ENCODE assay signal across 1 cellular context in genomic region chr9:114503009-114503408, GRCh38.
A peak's percentile ranks its signal among the peaks of the same experiment; 100 is the strongest.
TF ChIP-seq lines count a peak whose summit lies in the region.

No MANE protein-coding gene starts in this region.

TF ChIP-seq in HepG2, 621 proteins besides CTCF, POLR2A, EP300 and RAD21 (continued from another document and continues in another):
- TF ChIP-seq LRRFIP1 (CRISPR knock-in tag; conservative IDR thresholded peaks at IDR 0.05) (no peak), JARID2 (CRISPR knock-in tag; IDR thresholded peaks at IDR 0.05; ENCODE audit: insufficient replicate concordance) (no peak), HNF4A (CRISPR knock-in tag; IDR thresholded peaks at IDR 0.05) (0 out of 2 replicates have a peak, but pooled peaks have one; percentile 6), ZNF124 (CRISPR knock-in tag; IDR thresholded peaks at IDR 0.05) (no peak), PHF8 (CRISPR knock-in tag; IDR thresholded peaks at IDR 0.05) (peak; percentile 42), ZFX (CRISPR knock-in tag; IDR thresholded peaks at IDR 0.05; ENCODE audit: low read depth) (peak; percentile 80), ZFY (CRISPR knock-in tag; IDR thresholded peaks at IDR 0.05) (peak; percentile 62), POLR2AphosphoS5 (IDR thresholded peaks at IDR 0.05; ENCODE audit: low read depth, low read length) (0 out of 2 replicates have a peak, but pooled peaks have one; percentile 4), IRF9 (CRISPR knock-in tag; IDR thresholded peaks at IDR 0.05; ENCODE audit: borderline replicate concordance) (no peak), ZNF317 (CRISPR knock-in tag; IDR thresholded peaks at IDR 0.05) (0 out of 2 replicates have a peak, but pooled peaks have one; percentile 31), ETS1 (CRISPR knock-in tag; IDR thresholded peaks at IDR 0.05) (no peak), ZNF737 (CRISPR knock-in tag; IDR thresholded peaks at IDR 0.05; ENCODE audit: borderline replicate concordance) (no peak), ARNTL (CRISPR knock-in tag; IDR thresholded peaks at IDR 0.05) (no peak), POGK (CRISPR knock-in tag; conservative IDR thresholded peaks at IDR 0.05) (0 out of 2 replicates have a peak, but pooled peaks have one; percentile 23), ZBTB2 (CRISPR knock-in tag; IDR thresholded peaks at IDR 0.05; ENCODE audit: low read depth) (no peak), ATF3 (CRISPR knock-in tag; IDR thresholded peaks at IDR 0.05) (no peak), RCOR2 (CRISPR knock-in tag; IDR thresholded peaks at IDR 0.05) (no peak), ELF3 (CRISPR knock-in tag; IDR thresholded peaks at IDR 0.05) (peak; percentile 59; the same call in 1 of the 2 replicates), ZNF354B (CRISPR knock-in tag; IDR thresholded peaks at IDR 0.05) (no peak), BRD4 (CRISPR knock-in tag; IDR thresholded peaks at IDR 0.05) (no peak), KDM6A (CRISPR knock-in tag; IDR thresholded peaks at IDR 0.05; ENCODE audit: low read depth) (no peak), TCF12 (IDR thresholded peaks at IDR 0.05) (no peak), TCF12 (CRISPR knock-in tag; IDR thresholded peaks at IDR 0.05) (0 out of 2 replicates have a peak, but pooled peaks have one; percentile 32), FOXK2 (IDR thresholded peaks at IDR 0.05) (no peak), TFAP4 (IDR thresholded peaks at IDR 0.05; ENCODE audit: borderline replicate concordance, low read depth) (peak; percentile 83; the same call in 1 of the 2 replicates), KAT8 (CRISPR knock-in tag; IDR thresholded peaks at IDR 0.05) (0 out of 2 replicates have a peak, but pooled peaks have one; percentile 25), HOXA3 (CRISPR knock-in tag; IDR thresholded peaks at IDR 0.05) (peak; percentile 28; the same call in 1 of the 2 replicates), ZNF687 (CRISPR knock-in tag; IDR thresholded peaks at IDR 0.05) (peak; percentile 88), TSC22D2 (CRISPR knock-in tag; IDR thresholded peaks at IDR 0.05; ENCODE audit: borderline replicate concordance) (no peak), ZNF143 (CRISPR knock-in tag; IDR thresholded peaks at IDR 0.05) (peak; percentile 80), ARNT (IDR thresholded peaks at IDR 0.05) (no peak), ZMYM3 (CRISPR knock-in tag; IDR thresholded peaks at IDR 0.05) (peak; percentile 11; the same call in 1 of the 2 replicates), SOX6 (IDR thresholded peaks at IDR 0.05) (no peak), SOX6 (CRISPR knock-in tag; IDR thresholded peaks at IDR 0.05) (0 out of 2 replicates have a peak, but pooled peaks have one; percentile 11), DNMT3B (CRISPR knock-in tag; conservative IDR thresholded peaks at IDR 0.05) (no peak), ZNF256 (CRISPR knock-in tag; conservative IDR thresholded peaks at IDR 0.05) (no peak), MEIS2 (CRISPR knock-in tag; IDR thresholded peaks at IDR 0.05) (no peak), POGZ (CRISPR knock-in tag; IDR thresholded peaks at IDR 0.05) (0 out of 2 replicates have a peak, but pooled peaks have one; percentile 20), ZFP62 (CRISPR knock-in tag; IDR thresholded peaks at IDR 0.05) (no peak), TRIM22 (IDR thresholded peaks at IDR 0.05) (no peak), PATZ1 (CRISPR knock-in tag; IDR thresholded peaks at IDR 0.05) (0 out of 2 replicates have a peak, but pooled peaks have one; percentile 16), NAIF1 (CRISPR knock-in tag; IDR thresholded peaks at IDR 0.05; ENCODE audit: borderline replicate concordance) (no peak), TAF1 (CRISPR knock-in tag; IDR thresholded peaks at IDR 0.05) (no peak), FOSL1 (CRISPR knock-in tag; IDR thresholded peaks at IDR 0.05; ENCODE audit: borderline replicate concordance) (no peak), BCL6 (CRISPR knock-in tag; IDR thresholded peaks at IDR 0.05) (no peak), MYC (CRISPR knock-in tag; IDR thresholded peaks at IDR 0.05; ENCODE audit: borderline replicate concordance) (peak; percentile 18; the same call in 1 of the 2 replicates), ETV5 (CRISPR knock-in tag; IDR thresholded peaks at IDR 0.05; ENCODE audit: borderline replicate concordance) (no peak), GRHL1 (CRISPR knock-in tag; conservative IDR thresholded peaks at IDR 0.05) (no peak)
